ENCODE assay signal across 2 cellular contexts in the genomic region with DNA sequence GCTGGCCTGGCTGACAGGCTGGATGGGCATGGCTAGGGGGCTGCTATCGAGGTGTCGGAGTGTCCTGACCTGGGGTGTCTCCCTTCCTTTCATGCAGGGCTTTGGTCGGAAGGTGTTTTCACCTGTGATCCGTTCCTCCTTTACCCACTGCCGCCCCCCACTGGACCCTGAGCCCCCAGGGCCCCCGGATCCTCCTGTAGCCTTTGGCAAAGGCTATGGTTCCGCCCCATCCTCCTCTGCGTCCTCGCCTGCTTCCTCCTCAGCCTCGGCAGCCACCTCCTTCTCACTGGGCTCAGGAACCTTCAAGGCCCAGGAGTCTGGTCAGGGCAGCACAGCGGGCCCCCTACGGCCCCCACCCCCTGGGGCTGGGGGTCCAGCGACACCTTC.
TF ChIP-seq lines count a peak whose summit lies in the region.

No MANE protein-coding gene starts in this region.

TF ChIP-seq in GM23338, 12 proteins besides CTCF, POLR2A, EP300 and RAD21:
- TF ChIP-seq EZH2 (IDR thresholded peaks at IDR 0.05; ENCODE audit: low read depth, unreplicated experiment) (no peak), CREB1 (CRISPR knock-in tag; IDR thresholded peaks at IDR 0.05; ENCODE audit: low read depth) (no peak), ETS1 (IDR thresholded peaks at IDR 0.05) (no peak), STAT1 (IDR thresholded peaks at IDR 0.05; ENCODE audit: unreplicated experiment) (no peak), ZNF114 (CRISPR knock-in tag; IDR thresholded peaks at IDR 0.05) (no peak), ZNF331 (CRISPR knock-in tag; IDR thresholded peaks at IDR 0.05; ENCODE audit: low read depth) (no peak), EZH2phosphoT487 (IDR thresholded peaks at IDR 0.05; ENCODE audit: unreplicated experiment) (no peak)
TF ChIP-seq in GM23338: peak in this region for 0.

TF ChIP-seq in WTC11, 78 proteins besides CTCF, POLR2A, EP300 and RAD21:
- TF ChIP-seq EMX1 (CRISPR knock-in tag; IDR thresholded peaks at IDR 0.05), result no peak
- no peak for TF ChIP-seq SOX15 (CRISPR knock-in tag; IDR thresholded peaks at IDR 0.05)
- TF ChIP-seq ATF2 (CRISPR knock-in tag; IDR thresholded peaks at IDR 0.05; ENCODE audit: borderline replicate concordance, low read depth), result no peak
- TF ChIP-seq OVOL2 (CRISPR knock-in tag; IDR thresholded peaks at IDR 0.05; ENCODE audit: borderline replicate concordance), result no peak
- TF ChIP-seq FOXJ3 (CRISPR knock-in tag; IDR thresholded peaks at IDR 0.05; ENCODE audit: borderline replicate concordance), result no peak
